Comparison of ENCODE assay signal across 9 cellular contexts in the genomic region with DNA sequence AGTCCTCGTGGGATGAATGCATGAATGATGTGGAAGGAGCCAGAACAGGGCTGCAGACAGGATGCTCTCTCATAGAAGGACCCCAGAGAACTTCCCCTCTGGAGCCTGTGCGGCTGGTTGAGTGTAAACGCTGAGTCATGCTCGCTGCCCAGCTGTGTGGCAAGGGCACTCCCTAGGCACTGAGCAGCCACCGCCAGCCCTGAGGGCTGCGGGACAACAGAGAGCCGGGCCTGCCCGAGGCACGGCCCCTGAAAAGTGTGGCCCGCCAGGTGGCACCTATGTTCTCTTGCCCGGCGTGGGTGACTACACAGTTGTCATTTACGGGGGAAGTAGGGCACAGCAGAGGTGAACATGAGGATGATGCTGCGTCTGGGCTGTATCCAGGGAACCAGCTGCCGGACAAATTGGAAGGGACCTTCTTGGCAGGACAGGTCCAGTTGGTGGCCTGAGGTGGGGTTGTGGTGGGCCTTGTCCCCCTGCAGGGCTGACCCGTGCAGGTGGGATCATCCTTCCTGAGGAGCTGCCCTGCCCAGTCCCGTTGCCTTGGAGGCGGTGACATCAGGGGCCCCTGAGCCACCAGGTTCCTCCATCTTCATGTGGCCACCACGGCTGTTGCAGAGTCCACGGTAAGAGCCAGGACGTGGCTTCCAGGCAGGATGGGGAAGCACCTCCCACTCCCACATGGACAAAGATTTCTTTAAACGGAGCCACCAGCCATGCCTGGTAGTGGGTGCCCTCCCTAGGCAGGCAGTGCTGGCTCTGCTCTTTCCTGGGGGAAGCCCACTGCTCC.
A peak's percentile ranks its signal among the peaks of the same experiment; 100 is the strongest.
DNase-seq lines count a peak whose midpoint lies in the region; ATAC-seq and TF ChIP-seq lines count a peak whose summit lies in the region.
"Had no signal": no experiment of that assay in that cellular context is flagged by ENCODE, and none has a peak within 500 bp of the region (broad histone marks: within the 10 kb centered on the region; RNA-seq: fewer than 3 reads in every experiment).

No MANE protein-coding gene starts in this region.

- H3K4me1 ChIP-seq in Panc1 (ENCODE audit: control insufficient read depth, insufficient read depth, low read length): peaks cover 34% of the 10 kb centered on the region
- H3K4me1 ChIP-seq in CD4-positive, alpha-beta memory T cell (ENCODE audit: insufficient read depth, low read length): peaks cover 22% of the 10 kb centered on the region

- in situ Hi-C loops in Panc1 (cut with HindIII; ENCODE audit: low pct_unique_long_range_greater_than_20kb, low sequenced_read_pairs): no loop called here

- peak overlapping the region; percentile 59 for H3K27ac ChIP-seq in Panc1 (ENCODE audit: low read length)
- no peak overlapping the region for H3K27ac ChIP-seq in CD4-positive, alpha-beta memory T cell (ENCODE audit: low read depth, low read length)

- H3K9me3 Mint-ChIP-seq in stimulated activated memory B cell treated with anti-CD40 and anti-IgM and Interleukin-4, amounts not matched to agents 10 μg/mL and 1 μg/mL and 100 μg/mL, for 72 hours: no peaks in the 10 kb centered on the region
- H3K9me3 Mint-ChIP-seq in CD4-positive, alpha-beta memory T cell: no peaks in the 10 kb centered on the region
- H3K9me3 Mint-ChIP-seq: IgD-negative memory B cell had no signal

- no peaks in the 10 kb centered on the region for H3K36me3 Mint-ChIP-seq in stimulated activated memory B cell treated with anti-CD40 and anti-IgM and Interleukin-4, amounts not matched to agents 10 μg/mL and 1 μg/mL and 100 μg/mL, for 72 hours
- no peaks in the 10 kb centered on the region for H3K36me3 Mint-ChIP-seq in CD4-positive, alpha-beta memory T cell
- H3K36me3 Mint-ChIP-seq: IgD-negative memory B cell had no signal

- H3K27ac Mint-ChIP-seq in stimulated activated memory B cell treated with anti-CD40 and anti-IgM and Interleukin-4, amounts not matched to agents 10 μg/mL and 1 μg/mL and 100 μg/mL, for 72 hours: peak overlapping the region; percentile 82
- peak overlapping the region in 2 of 7 donors; percentile 6 to 16 for H3K27ac Mint-ChIP-seq in CD4-positive, alpha-beta memory T cell

- peak; percentile 48 for DNase-seq in SKM-1 treated with dmso at 0.1 percent for 144 hours (lab: John Stamatoyannopoulos, UW; ENCODE audit: unreplicated experiment)
- no peak for DNase-seq in SKM-1 (lab: John Stamatoyannopoulos, UW; ENCODE audit: unreplicated experiment)
- DNase-seq in Panc1 (ENCODE audit: low read depth, low spot score): no peak
- peak; percentile 77 for DNase-seq in globus pallidus (ENCODE audit: low spot score)
- DNase-seq in CD4-positive, alpha-beta memory T cell: no peak

- peak; percentile 7; the same call in 1 of the 2 replicates for ATAC-seq in Panc1
- peak; percentile 52 for ATAC-seq in stimulated activated memory B cell treated with anti-CD40 and anti-IgM and Interleukin-4, amounts not matched to agents 10 μg/mL and 1 μg/mL and 100 μg/mL, for 72 hours
- no peak for ATAC-seq in GM21390 (IDR thresholded peaks at IDR 0.05; ENCODE audit: unreplicated experiment)
- no peak for ATAC-seq in HG03095 (IDR thresholded peaks at IDR 0.05; ENCODE audit: unreplicated experiment)

- no peak for TF ChIP-seq CTCF in Panc1 (IDR thresholded peaks at IDR 0.05)

- POLR2A ChIA-PET in Panc1 (lab: Charles Lee): no interaction called here
- POLR2A ChIA-PET in CD4-positive, alpha-beta memory T cell (lab: Charles Lee; ENCODE audit: partially characterized antibody): no interaction called here

- H3K36me3 ChIP-seq in Panc1 (ENCODE audit: control insufficient read depth, insufficient read depth, low read length): no peaks in the 10 kb centered on the region
- no peaks in the 10 kb centered on the region for H3K36me3 ChIP-seq in CD4-positive, alpha-beta memory T cell (ENCODE audit: insufficient read depth, low read length)

- CTCF ChIA-PET in Panc1 (lab: Charles Lee): no interaction called here
- CTCF ChIA-PET in CD4-positive, alpha-beta memory T cell (lab: Charles Lee; ENCODE audit: partially characterized antibody): no interaction called here

- no peak overlapping the region for H3K4me3 ChIP-seq in Panc1 (ENCODE audit: low read depth in 2 of 2, low read length in 2 of 2)
- no peak overlapping the region for H3K4me3 ChIP-seq in CD4-positive, alpha-beta memory T cell (ENCODE audit: low read length in 2 of 2)

- intact Hi-C loops in Panc1 (cut with micrococcal nuclease; ENCODE audit: unreplicated experiment): no loop called here
- intact Hi-C loops in CD4-positive, alpha-beta memory T cell (cut with micrococcal nuclease): no loop called here

- H3K4me1 Mint-ChIP-seq in stimulated activated memory B cell treated with anti-CD40 and anti-IgM and Interleukin-4, amounts not matched to agents 10 μg/mL and 1 μg/mL and 100 μg/mL, for 72 hours: peaks cover 94% of the 10 kb centered on the region
- peaks cover 0 to 41% (median 10%) of the 10 kb centered on the region in 4 donors for H3K4me1 Mint-ChIP-seq in CD4-positive, alpha-beta memory T cell

- no peaks in the 10 kb centered on the region for H3K9me3 ChIP-seq in Panc1 (ENCODE audit: control insufficient read depth, insufficient read depth, low read depth, low read length)
- no peaks in the 10 kb centered on the region for H3K9me3 ChIP-seq in CD4-positive, alpha-beta memory T cell (ENCODE audit: control insufficient read depth in 1 of 2, low read length in 2 of 2)

- BruUV-seq in Panc1 (replicated peaks; lab: Mats Ljungman, UMichigan): no TSS peak

- no peaks in the 10 kb centered on the region for H3K27me3 ChIP-seq in Panc1 (ENCODE audit: control insufficient read depth, insufficient read depth, low read length)
- peaks cover 3% of the 10 kb centered on the region for H3K27me3 ChIP-seq in CD4-positive, alpha-beta memory T cell (ENCODE audit: insufficient read depth, low read length)

- H3K4me3 Mint-ChIP-seq in stimulated activated memory B cell treated with anti-CD40 and anti-IgM and Interleukin-4, amounts not matched to agents 10 μg/mL and 1 μg/mL and 100 μg/mL, for 72 hours: peak overlapping the region; percentile 33
- H3K4me3 Mint-ChIP-seq in CD4-positive, alpha-beta memory T cell: peak overlapping the region in 1 of 8 donors; percentile 25

- H3K27me3 Mint-ChIP-seq in stimulated activated memory B cell treated with anti-CD40 and anti-IgM and Interleukin-4, amounts not matched to agents 10 μg/mL and 1 μg/mL and 100 μg/mL, for 72 hours: peaks cover 2% of the 10 kb centered on the region
- H3K27me3 Mint-ChIP-seq in CD4-positive, alpha-beta memory T cell: peaks cover 13 to 22% of the 10 kb centered on the region in 2 donors

Comparison
In these comparisons a context has a peak if more than half of its experiments do, and no peak if none do; other contexts are left out.
1. DNase-seq: peak in SKM-1 treated with dmso at 0.1 percent for 144 hours (single experiment) and globus pallidus (single experiment); none in SKM-1 (single experiment), Panc1 (single experiment) and CD4-positive, alpha-beta memory T cell (0 of 5).
2. ATAC-seq: peak in Panc1 (single experiment) and stimulated activated memory B cell treated with anti-CD40 and anti-IgM and Interleukin-4, amounts not matched to agents 10 μg/mL and 1 μg/mL and 100 μg/mL, for 72 hours (single experiment); none in GM21390 (single experiment) and HG03095 (single experiment).